In genomic region chr5:143964919-143965318, GRCh38 we compare ENCODE assay signal across 27 cellular contexts.
A peak's percentile ranks its signal among the peaks of the same experiment; 100 is the strongest.
DNase-seq lines count a peak whose midpoint lies in the region; ATAC-seq and TF ChIP-seq lines count a peak whose summit lies in the region.
"Had no signal": no experiment of that assay in that cellular context is flagged by ENCODE, and none has a peak within 500 bp of the region (broad histone marks: within the 10 kb centered on the region; RNA-seq: fewer than 3 reads in every experiment).

No MANE protein-coding gene starts in this region.

- H3K36me3 ChIP-seq in fibroblast of lung (ENCODE audit: control insufficient read depth, insufficient read depth, low read length): no peaks in the 10 kb centered on the region
- H3K36me3 ChIP-seq: cardiac muscle cell, uterus had no signal

- no peaks in the 10 kb centered on the region for H3K9me3 ChIP-seq in fibroblast of lung (ENCODE audit: control insufficient read depth, insufficient read depth, low read depth, low read length)
- H3K9me3 ChIP-seq: Caco-2, uterus had no signal

- H3K27me3 ChIP-seq in fibroblast of lung (ENCODE audit: control insufficient read depth, insufficient read depth, low read length): no peaks in the 10 kb centered on the region
- H3K27me3 ChIP-seq: cardiac muscle cell, uterus had no signal

- no peak overlapping the region for H3K9ac ChIP-seq in fibroblast of lung (ENCODE audit: insufficient read depth, low read length)

- H3K4me3 ChIP-seq in fibroblast of lung (replicated peaks in 1 of 4; ENCODE audit: control extremely low read depth in 1 of 4, insufficient read depth in 1 of 4, low read depth in 3 of 4, low read length in 4 of 4): no peak overlapping the region
- H3K4me3 ChIP-seq: cardiac muscle cell, SK-N-MC, skin epidermis, uterus had no signal

- no peaks in the 10 kb centered on the region for H3K79me2 ChIP-seq in fibroblast of lung (ENCODE audit: control insufficient read depth, insufficient read depth, low read length)

- no peak overlapping the region for H3K4me2 ChIP-seq in fibroblast of lung (ENCODE audit: extremely low read depth, insufficient read depth, low read length)

- peak; percentile 47 for DNase-seq in ELR (ENCODE audit: low read depth)
- peak; percentile 45 for DNase-seq in HCEC 1CT
- peak; percentile 8 for DNase-seq in RPMI8226
- DNase-seq in fibroblast of lung (ENCODE audit: low read depth in 2 of 2): peak; percentile 7 to 14
- DNase-seq in anterior cingulate cortex (lab: John Stamatoyannopoulos, UW): no peak
- no peak for DNase-seq in MV-4-11 (lab: John Stamatoyannopoulos, UW)
- DNase-seq: activated CD4-positive, alpha-beta T cell treated with anti-CD3 and anti-CD28 coated beads, Interleukin-2, amount 50 U/mL, for 4 hours; activated naive CD4-positive, alpha-beta T cell treated with Interleukin-2 at 50 U/mL for 16 hours; activated T-cell treated with anti-CD3 and anti-CD28 coated beads, Interleukin-2, amount 50 U/mL, for 72 hours; amniotic stem cell; Caco-2; DMS79 treated with DMSO at 0.1 percent for 48 hours; endodermal cell; kidney; naive thymus-derived CD8-positive, alpha-beta T cell; NCI-H146; NCI-H2107; NCI-H524; occipital lobe; uterus had no signal

- no peak overlapping the region for H3K27ac ChIP-seq in fibroblast of lung (ENCODE audit: insufficient read depth, low read length)
- H3K27ac ChIP-seq: C4-2B, cardiac muscle cell, RWPE1, SK-N-MC, skin epidermis, uterus had no signal

- no peak overlapping the region for H2AFZ ChIP-seq in fibroblast of lung (ENCODE audit: low read length)

- H4K20me1 ChIP-seq in fibroblast of lung (ENCODE audit: control insufficient read depth, extremely low read depth, insufficient read depth, low read length): no peaks in the 10 kb centered on the region

- H3K4me1 ChIP-seq in fibroblast of lung (ENCODE audit: control insufficient read depth, extremely low read depth, insufficient read depth, low read length): peaks cover 4% of the 10 kb centered on the region
- H3K4me1 ChIP-seq: Caco-2, uterus had no signal

- no peak for TF ChIP-seq CTCF in fibroblast of lung (conservative IDR thresholded peaks at IDR 0.05 in 1 of 2, IDR thresholded peaks at IDR 0.05 in 1 of 2; ENCODE audit: low read depth in 1 of 2, low read length in 2 of 2)

- ATAC-seq in HG02852 (IDR thresholded peaks at IDR 0.05; ENCODE audit: unreplicated experiment): no peak
- ATAC-seq in GM21737 (IDR thresholded peaks at IDR 0.05; ENCODE audit: unreplicated experiment): no peak
- ATAC-seq: activated T-cell treated with anti-CD3 and anti-CD28 coated beads, Interleukin-2, amount 50 U/mL, for 72 hours; naive thymus-derived CD8-positive, alpha-beta T cell had no signal

Comparison
In these comparisons a context has a peak if more than half of its experiments do, and no peak if none do; other contexts are left out.
1. DNase-seq: peak in ELR (single experiment), HCEC 1CT (single experiment), RPMI8226 (single experiment) and fibroblast of lung (2 of 2); none in anterior cingulate cortex (0 of 58) and MV-4-11 (single experiment).